In the genomic region with DNA sequence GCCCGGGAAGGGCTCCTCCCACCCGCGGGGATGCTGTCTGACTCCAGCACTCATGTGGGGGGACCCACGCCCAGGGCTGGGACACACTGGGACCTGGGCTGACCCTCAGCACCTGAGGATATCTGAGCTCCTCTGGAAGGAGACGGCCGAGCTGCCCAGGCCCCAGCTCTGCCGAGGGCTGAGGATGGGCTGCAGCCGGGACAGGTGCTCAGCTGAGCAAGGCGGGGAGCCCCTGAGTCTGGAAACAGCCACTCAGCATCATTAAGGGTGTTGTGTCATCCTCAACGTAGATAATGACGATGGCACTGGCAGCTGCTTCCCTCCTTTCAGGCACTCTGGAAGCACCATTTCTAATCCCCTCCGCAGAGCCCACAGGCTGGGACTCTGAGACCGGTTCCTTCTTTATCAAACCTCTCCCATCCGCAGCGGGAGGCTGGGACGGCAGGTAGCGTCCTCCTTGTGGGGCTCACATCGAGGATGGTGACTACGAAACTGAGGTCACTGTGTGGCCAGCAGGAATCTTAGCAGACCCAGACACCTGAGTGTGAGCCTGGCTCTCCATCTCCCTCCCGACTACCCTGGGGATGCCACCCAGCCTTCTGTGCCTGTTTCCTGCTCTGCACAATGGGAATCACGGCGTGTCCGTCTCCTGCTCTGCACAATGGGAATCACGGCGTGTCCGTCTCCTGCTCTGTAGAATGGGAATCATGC, we compare ENCODE assay signal across 21 cellular contexts. TPM values are rescaled to one million over a fixed set of nuclear protein-coding genes. Genes with fewer than 3 reads are reported as not detected.
DNase-seq lines count a peak whose midpoint lies in the region; ATAC-seq and TF ChIP-seq lines count a peak whose summit lies in the region.
"Had no signal": no experiment of that assay in that cellular context is flagged by ENCODE, and none has a peak within 500 bp of the region (broad histone marks: within the 10 kb centered on the region; RNA-seq: fewer than 3 reads in every experiment).

No MANE protein-coding gene starts in this region.

- H3K4me1 Mint-ChIP-seq in T-helper 2 cell treated with Interferon-gamma antibody and Interleukin-4, amounts not matched to agents 5 μg/mL and 100 μg/mL, for 36 hours (ENCODE audit: low read depth), result peaks cover 12% of the 10 kb centered on the region

- H2AFZ ChIP-seq in osteoblast (ENCODE audit: low read length), result no peak overlapping the region

- H3K27me3 ChIP-seq in RWPE2 (ENCODE audit: insufficient read depth, poor library complexity, severe bottlenecking) (no peaks in the 10 kb centered on the region), osteoblast (ENCODE audit: insufficient read depth, low read length) (no peaks in the 10 kb centered on the region)
- H3K27me3 ChIP-seq: BLaER1 had no signal

- H3K4me2 ChIP-seq in osteoblast (ENCODE audit: insufficient read depth, low read length), result no peak overlapping the region

- no peaks in the 10 kb centered on the region for H3K4me1 ChIP-seq in RWPE2 (ENCODE audit: insufficient read depth, poor library complexity, severe bottlenecking)
- no peaks in the 10 kb centered on the region for H3K4me1 ChIP-seq in osteoblast (ENCODE audit: insufficient read depth, low read length)
- H3K4me1 ChIP-seq: Caco-2, HAP-1 had no signal

- H3K27me3 Mint-ChIP-seq in T-helper 2 cell treated with Interferon-gamma antibody and Interleukin-4, amounts not matched to agents 5 μg/mL and 100 μg/mL, for 36 hours (ENCODE audit: low read depth), result no peaks in the 10 kb centered on the region
- H3K27me3 Mint-ChIP-seq: activated naive CD4-positive, alpha-beta T cell treated with anti-CD3 and anti-CD28 coated beads, Interleukin-2, amount 50 U/mL, for 24 hours had no signal

- H3K4me3 Mint-ChIP-seq in T-helper 2 cell treated with Interferon-gamma antibody and Interleukin-4, amounts not matched to agents 5 μg/mL and 100 μg/mL, for 36 hours, result no peak overlapping the region
- H3K4me3 Mint-ChIP-seq: activated naive CD4-positive, alpha-beta T cell treated with anti-CD3 and anti-CD28 coated beads, Interleukin-2, amount 50 U/mL, for 24 hours; activated T-cell treated with anti-CD3 and anti-CD28 coated beads, Interleukin-2, amount 50 U/mL, for 72 hours; natural killer cell treated with Interleukin-12 subunit alpha and Interleukin-12 subunit beta and Interleukin-15 and Interleukin-18, amount 100 ng/mL, for 72 hours had no signal

- H3K36me3 ChIP-seq in RWPE2 (ENCODE audit: low read depth) (no peaks in the 10 kb centered on the region), osteoblast (ENCODE audit: insufficient read depth, low read length) (no peaks in the 10 kb centered on the region)
- H3K36me3 ChIP-seq: BLaER1, HAP-1 had no signal

- no peak overlapping the region for H3K4me3 ChIP-seq in RWPE2 (ENCODE audit: severe bottlenecking)
- H3K4me3 ChIP-seq in osteoblast (ENCODE audit: insufficient read depth, low read length), result no peak overlapping the region
- H3K4me3 ChIP-seq: BLaER1, HAP-1 had no signal

- H3K27ac ChIP-seq in RWPE2 (ENCODE audit: poor library complexity, severe bottlenecking) (no peak overlapping the region), osteoblast (ENCODE audit: low read depth, low read length) (no peak overlapping the region)
- H3K27ac ChIP-seq: BLaER1 had no signal

- no peak overlapping the region for H3K27ac Mint-ChIP-seq in T-helper 2 cell treated with Interferon-gamma antibody and Interleukin-4, amounts not matched to agents 5 μg/mL and 100 μg/mL, for 36 hours
- H3K27ac Mint-ChIP-seq: activated naive CD4-positive, alpha-beta T cell treated with anti-CD3 and anti-CD28 coated beads, Interleukin-2, amount 50 U/mL, for 24 hours; activated T-cell treated with anti-CD3 and anti-CD28 coated beads, Interleukin-2, amount 50 U/mL, for 72 hours had no signal

- DNase-seq in NCI-H82 (lab: John Stamatoyannopoulos, UW) (peak; percentile 22), NCI-H82 treated with DMSO at 0.1 percent for 48 hours (lab: John Stamatoyannopoulos, UW; ENCODE audit: unreplicated experiment) (no peak), NCI-H1105 (lab: John Stamatoyannopoulos, UW) (peak; percentile 68), RWPE2 (ENCODE audit: low spot score) (peak; percentile 29), osteoblast (ENCODE audit: insufficient read length, low spot score, missing footprints) (peak; percentile 61), HUDEP-2 (lab: John Stamatoyannopoulos, UW; ENCODE audit: unreplicated experiment in 76 of 76) (no peak)
- no peak for DNase-seq in T-helper 2 cell treated with Interferon-gamma antibody and Interleukin-4, amounts not matched to agents 5 μg/mL and 100 μg/mL, for 36 hours (ENCODE audit: low spot score)
- DNase-seq: activated CD4-positive, CD25-positive, alpha-beta regulatory T cell treated with anti-CD3 and anti-CD28 coated beads, Interleukin-2, amount 50 U/mL, for 72 hours; activated T-cell treated with anti-CD3 and anti-CD28 coated beads, Interleukin-2, amount 50 U/mL, for 72 hours; anterior cingulate cortex; Caco-2; glutamatergic neuron; midbrain; NCI-H187; NCI-H446 treated with DMSO at 0.1 percent for 48 hours; Right ventricle myocardium superior had no signal

- H4K20me1 ChIP-seq in osteoblast (ENCODE audit: insufficient read depth, low read length), result no peaks in the 10 kb centered on the region
- H4K20me1 ChIP-seq: BLaER1 had no signal

- no peaks in the 10 kb centered on the region for H3K36me3 Mint-ChIP-seq in T-helper 2 cell treated with Interferon-gamma antibody and Interleukin-4, amounts not matched to agents 5 μg/mL and 100 μg/mL, for 36 hours (ENCODE audit: low read depth)
- H3K36me3 Mint-ChIP-seq: activated naive CD4-positive, alpha-beta T cell treated with anti-CD3 and anti-CD28 coated beads, Interleukin-2, amount 50 U/mL, for 24 hours; natural killer cell treated with Interleukin-12 subunit alpha and Interleukin-12 subunit beta and Interleukin-15 and Interleukin-18, amount 100 ng/mL, for 72 hours had no signal

- ATAC-seq in RWPE2 (ENCODE audit: low read depth), result peak; percentile 13; the same call in 1 of the 3 replicates
- ATAC-seq in GM21367 (IDR thresholded peaks at IDR 0.05; ENCODE audit: unreplicated experiment), result no peak
- ATAC-seq: activated T-cell treated with anti-CD3 and anti-CD28 coated beads, Interleukin-2, amount 50 U/mL, for 72 hours had no signal

- no peak for TF ChIP-seq CTCF in RWPE2 (IDR thresholded peaks at IDR 0.05; ENCODE audit: poor library complexity, severe bottlenecking)
- no peak for TF ChIP-seq CTCF in osteoblast (IDR thresholded peaks at IDR 0.05; ENCODE audit: extremely low read depth, low read depth, low read length)

- peaks cover 11% of the 10 kb centered on the region for H3K9me3 Mint-ChIP-seq in T-helper 2 cell treated with Interferon-gamma antibody and Interleukin-4, amounts not matched to agents 5 μg/mL and 100 μg/mL, for 36 hours
- H3K9me3 Mint-ChIP-seq: activated naive CD4-positive, alpha-beta T cell treated with anti-CD3 and anti-CD28 coated beads, Interleukin-2, amount 50 U/mL, for 24 hours had no signal

- H3K79me2 ChIP-seq in osteoblast (ENCODE audit: insufficient read depth, low read length), result no peaks in the 10 kb centered on the region

- no peaks in the 10 kb centered on the region for H3K9me3 ChIP-seq in RWPE2 (ENCODE audit: severe bottlenecking)
- no peaks in the 10 kb centered on the region for H3K9me3 ChIP-seq in osteoblast (ENCODE audit: low read depth, low read length)
- H3K9me3 ChIP-seq: Caco-2, HAP-1 had no signal

RNA-seq across cellular contexts. Expression of a gene that starts 26.7 kb away (rescaled TPM):
- 30.1 and 31.1 TPM in 2 replicates for total RNA-seq in osteoblast

Comparison
In these comparisons a context has a peak if more than half of its experiments do, and no peak if none do; other contexts are left out.
1. DNase-seq: peak in NCI-H82 (single experiment), NCI-H1105 (single experiment), RWPE2 (single experiment) and osteoblast (single experiment); none in NCI-H82 treated with DMSO at 0.1 percent for 48 hours (single experiment), HUDEP-2 (0 of 76) and T-helper 2 cell treated with Interferon-gamma antibody and Interleukin-4, amounts not matched to agents 5 μg/mL and 100 μg/mL, for 36 hours (single experiment).